1 cellular context compared by ENCODE assay signal in genomic region chr16:27109666-27110523, GRCh38.
TF ChIP-seq lines count a peak whose summit lies in the region.

No MANE protein-coding gene starts in this region.

TF ChIP-seq in H1, 55 proteins besides CTCF, POLR2A, EP300 and RAD21 (continued from another document):
- no peak for TF ChIP-seq SIRT6 (IDR thresholded peaks at IDR 0.05; ENCODE audit: low read length)
